ENCODE assay signal across 1 cellular context in the genomic region with DNA sequence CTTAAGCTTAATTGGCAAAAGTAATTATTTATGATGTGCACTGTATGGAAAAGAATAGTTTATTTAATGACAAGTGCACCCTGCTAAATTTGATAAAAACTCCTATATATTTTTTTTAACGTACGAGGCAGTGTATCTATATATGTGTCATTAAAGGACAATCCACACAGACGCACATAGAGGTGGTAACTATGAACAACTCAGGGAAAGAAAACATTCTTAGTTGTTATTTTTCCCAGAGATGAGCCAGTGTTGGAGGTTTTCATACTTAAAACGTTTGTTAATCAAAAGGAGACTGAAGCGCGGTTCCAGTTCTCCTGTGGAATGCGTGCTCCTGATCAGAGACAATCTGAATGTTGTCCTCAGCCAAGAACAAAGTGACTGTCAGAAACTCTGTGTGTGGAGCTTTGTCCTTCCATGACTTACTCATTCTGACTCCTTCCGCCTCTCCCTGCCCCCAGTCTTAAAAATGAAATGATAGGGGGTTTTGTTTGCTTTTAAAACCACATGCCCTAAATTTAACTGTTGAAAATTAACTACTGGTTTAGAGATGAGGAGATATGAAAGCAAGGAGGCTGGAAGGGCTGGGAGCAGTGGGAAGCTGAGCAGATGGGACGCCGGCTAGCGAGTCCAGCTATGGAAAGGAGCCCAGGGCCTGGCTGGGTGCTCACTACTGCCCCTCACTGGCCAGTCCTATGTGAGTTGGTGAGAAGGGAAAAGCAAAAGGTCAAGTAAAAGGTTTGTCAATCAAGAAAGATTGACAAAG.
TF ChIP-seq lines count a peak whose summit lies in the region.

No MANE protein-coding gene starts in this region.

TF ChIP-seq in HepG2, 621 proteins besides CTCF, POLR2A, EP300 and RAD21 (continued from another document and continues in another):
- TF ChIP-seq, protein P1, sequence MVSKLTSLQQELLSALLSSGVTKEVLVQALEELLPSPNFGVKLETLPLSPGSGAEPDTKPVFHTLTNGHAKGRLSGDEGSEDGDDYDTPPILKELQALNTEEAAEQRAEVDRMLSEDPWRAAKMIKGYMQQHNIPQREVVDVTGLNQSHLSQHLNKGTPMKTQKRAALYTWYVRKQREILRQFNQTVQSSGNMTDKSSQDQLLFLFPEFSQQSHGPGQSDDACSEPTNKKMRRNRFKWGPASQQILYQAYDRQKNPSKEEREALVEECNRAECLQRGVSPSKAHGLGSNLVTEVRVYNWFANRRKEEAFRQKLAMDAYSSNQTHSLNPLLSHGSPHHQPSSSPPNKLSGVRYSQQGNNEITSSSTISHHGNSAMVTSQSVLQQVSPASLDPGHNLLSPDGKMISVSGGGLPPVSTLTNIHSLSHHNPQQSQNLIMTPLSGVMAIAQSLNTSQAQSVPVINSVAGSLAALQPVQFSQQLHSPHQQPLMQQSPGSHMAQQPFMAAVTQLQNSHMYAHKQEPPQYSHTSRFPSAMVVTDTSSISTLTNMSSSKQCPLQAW (CRISPR knock-in tag; IDR thresholded peaks at IDR 0.05) = peak; percentile 73
- TF ChIP-seq NR2F6 (IDR thresholded peaks at IDR 0.05) (peak; percentile 51; the same call in 1 of the 2 replicates), NR2F6 (CRISPR knock-in tag; IDR thresholded peaks at IDR 0.05) (no peak; the same call in 1 of the 2 replicates), HNRNPUL1 (IDR thresholded peaks at IDR 0.05; ENCODE audit: low read depth, low read length) (no peak), ELF3 (CRISPR knock-in tag; IDR thresholded peaks at IDR 0.05) (peak; percentile 47), ZNF546 (CRISPR knock-in tag; conservative IDR thresholded peaks at IDR 0.05) (no peak), ZNF703 (CRISPR knock-in tag; IDR thresholded peaks at IDR 0.05; ENCODE audit: borderline replicate concordance) (no peak), PATZ1 (CRISPR knock-in tag; IDR thresholded peaks at IDR 0.05) (peak; percentile 55; the same call in 1 of the 2 replicates), SSRP1 (CRISPR knock-in tag; IDR thresholded peaks at IDR 0.05) (no peak), ZNF609 (CRISPR knock-in tag; IDR thresholded peaks at IDR 0.05; ENCODE audit: borderline replicate concordance) (no peak), ZNF430 (CRISPR knock-in tag; IDR thresholded peaks at IDR 0.05) (no peak), TFAP4 (IDR thresholded peaks at IDR 0.05; ENCODE audit: borderline replicate concordance, low read depth) (peak; percentile 45; the same call in 1 of the 2 replicates), ZBTB21 (CRISPR knock-in tag; IDR thresholded peaks at IDR 0.05) (no peak), ELK4 (CRISPR knock-in tag; IDR thresholded peaks at IDR 0.05; ENCODE audit: borderline replicate concordance) (no peak), NR2C2 (CRISPR knock-in tag; IDR thresholded peaks at IDR 0.05; ENCODE audit: borderline replicate concordance) (no peak), TBX2 (CRISPR knock-in tag; IDR thresholded peaks at IDR 0.05; ENCODE audit: borderline replicate concordance) (peak; percentile 56), HOXA3 (CRISPR knock-in tag; IDR thresholded peaks at IDR 0.05) (peak; percentile 42; the same call in 1 of the 2 replicates), MNT (IDR thresholded peaks at IDR 0.05) (no peak), ZFP90 (CRISPR knock-in tag; IDR thresholded peaks at IDR 0.05; ENCODE audit: borderline replicate concordance) (no peak), TFDP1 (CRISPR knock-in tag; IDR thresholded peaks at IDR 0.05; ENCODE audit: borderline replicate concordance) (no peak), ZNF616 (CRISPR knock-in tag; IDR thresholded peaks at IDR 0.05; ENCODE audit: low read depth) (no peak), ZNF180 (CRISPR knock-in tag; IDR thresholded peaks at IDR 0.05; ENCODE audit: borderline replicate concordance, low read depth) (no peak), ETV5 (CRISPR knock-in tag; IDR thresholded peaks at IDR 0.05; ENCODE audit: borderline replicate concordance) (peak; percentile 70; the same call in 1 of the 2 replicates)
- TF ChIP-seq, protein P2, sequence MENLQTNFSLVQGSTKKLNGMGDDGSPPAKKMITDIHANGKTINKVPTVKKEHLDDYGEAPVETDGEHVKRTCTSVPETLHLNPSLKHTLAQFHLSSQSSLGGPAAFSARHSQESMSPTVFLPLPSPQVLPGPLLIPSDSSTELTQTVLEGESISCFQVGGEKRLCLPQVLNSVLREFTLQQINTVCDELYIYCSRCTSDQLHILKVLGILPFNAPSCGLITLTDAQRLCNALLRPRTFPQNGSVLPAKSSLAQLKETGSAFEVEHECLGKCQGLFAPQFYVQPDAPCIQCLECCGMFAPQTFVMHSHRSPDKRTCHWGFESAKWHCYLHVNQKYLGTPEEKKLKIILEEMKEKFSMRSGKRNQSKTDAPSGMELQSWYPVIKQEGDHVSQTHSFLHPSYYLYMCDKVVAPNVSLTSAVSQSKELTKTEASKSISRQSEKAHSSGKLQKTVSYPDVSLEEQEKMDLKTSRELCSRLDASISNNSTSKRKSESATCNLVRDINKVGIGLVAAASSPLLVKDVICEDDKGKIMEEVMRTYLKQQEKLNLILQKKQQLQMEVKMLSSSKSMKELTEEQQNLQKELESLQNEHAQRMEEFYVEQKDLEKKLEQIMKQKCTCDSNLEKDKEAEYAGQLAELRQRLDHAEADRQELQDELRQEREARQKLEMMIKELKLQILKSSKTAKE (CRISPR knock-in tag; IDR thresholded peaks at IDR 0.05; ENCODE audit: borderline replicate concordance) = no peak
- TF ChIP-seq, protein P3, sequence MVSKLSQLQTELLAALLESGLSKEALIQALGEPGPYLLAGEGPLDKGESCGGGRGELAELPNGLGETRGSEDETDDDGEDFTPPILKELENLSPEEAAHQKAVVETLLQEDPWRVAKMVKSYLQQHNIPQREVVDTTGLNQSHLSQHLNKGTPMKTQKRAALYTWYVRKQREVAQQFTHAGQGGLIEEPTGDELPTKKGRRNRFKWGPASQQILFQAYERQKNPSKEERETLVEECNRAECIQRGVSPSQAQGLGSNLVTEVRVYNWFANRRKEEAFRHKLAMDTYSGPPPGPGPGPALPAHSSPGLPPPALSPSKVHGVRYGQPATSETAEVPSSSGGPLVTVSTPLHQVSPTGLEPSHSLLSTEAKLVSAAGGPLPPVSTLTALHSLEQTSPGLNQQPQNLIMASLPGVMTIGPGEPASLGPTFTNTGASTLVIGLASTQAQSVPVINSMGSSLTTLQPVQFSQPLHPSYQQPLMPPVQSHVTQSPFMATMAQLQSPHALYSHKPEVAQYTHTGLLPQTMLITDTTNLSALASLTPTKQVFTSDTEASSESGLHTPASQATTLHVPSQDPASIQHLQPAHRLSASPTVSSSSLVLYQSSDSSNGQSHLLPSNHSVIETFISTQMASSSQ (IDR thresholded peaks at IDR 0.05; ENCODE audit: low read depth) = peak; percentile 60; the same call in 1 of the 2 replicates
- TF ChIP-seq, protein P3 (CRISPR knock-in tag; IDR thresholded peaks at IDR 0.05; ENCODE audit: borderline replicate concordance) = peak; percentile 82; the same call in 1 of the 2 replicates
- TF ChIP-seq, protein P4, sequence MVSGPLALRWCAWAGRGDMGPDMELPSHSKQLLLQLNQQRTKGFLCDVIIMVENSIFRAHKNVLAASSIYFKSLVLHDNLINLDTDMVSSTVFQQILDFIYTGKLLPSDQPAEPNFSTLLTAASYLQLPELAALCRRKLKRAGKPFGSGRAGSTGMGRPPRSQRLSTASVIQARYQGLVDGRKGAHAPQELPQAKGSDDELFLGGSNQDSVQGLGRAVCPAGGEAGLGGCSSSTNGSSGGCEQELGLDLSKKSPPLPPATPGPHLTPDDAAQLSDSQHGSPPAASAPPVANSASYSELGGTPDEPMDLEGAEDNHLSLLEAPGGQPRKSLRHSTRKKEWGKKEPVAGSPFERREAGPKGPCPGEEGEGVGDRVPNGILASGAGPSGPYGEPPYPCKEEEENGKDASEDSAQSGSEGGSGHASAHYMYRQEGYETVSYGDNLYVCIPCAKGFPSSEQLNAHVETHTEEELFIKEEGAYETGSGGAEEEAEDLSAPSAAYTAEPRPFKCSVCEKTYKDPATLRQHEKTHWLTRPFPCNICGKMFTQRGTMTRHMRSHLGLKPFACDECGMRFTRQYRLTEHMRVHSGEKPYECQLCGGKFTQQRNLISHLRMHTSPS (CRISPR knock-in tag; IDR thresholded peaks at IDR 0.05; ENCODE audit: low read depth) = no peak
